Comparison of ENCODE assay signal across 10 cellular contexts in the genomic region with DNA sequence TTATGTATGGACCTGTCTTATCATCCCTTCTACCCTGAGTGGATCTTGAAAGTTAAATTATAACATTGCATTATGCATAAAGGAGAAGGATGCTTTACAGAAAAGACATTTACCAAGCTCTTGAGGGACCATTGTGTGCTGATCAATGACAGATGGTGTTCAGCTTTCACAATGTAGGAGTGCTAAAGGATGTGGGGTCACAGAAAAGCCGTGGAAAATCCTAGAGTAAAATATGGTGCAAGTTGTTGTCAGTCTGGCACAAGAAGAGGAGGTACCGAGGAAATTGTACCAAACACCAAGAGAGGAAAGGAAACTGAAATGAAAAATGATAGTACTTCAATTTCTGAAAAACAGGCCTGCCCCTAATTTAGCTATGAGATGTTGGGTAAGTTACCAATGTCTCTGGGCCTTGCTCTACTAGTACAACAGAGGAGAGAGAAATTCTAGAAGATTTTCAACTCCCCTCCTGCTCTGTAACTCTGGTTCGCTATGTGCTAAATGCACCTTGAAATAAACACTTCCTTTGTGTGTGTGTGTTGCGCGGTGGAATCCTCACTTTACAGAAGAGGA.
DNase-seq lines count a peak whose midpoint lies in the region; ATAC-seq and TF ChIP-seq lines count a peak whose summit lies in the region.
"Had no signal": no experiment of that assay in that cellular context is flagged by ENCODE, and none has a peak within 500 bp of the region (broad histone marks: within the 10 kb centered on the region; RNA-seq: fewer than 3 reads in every experiment).

No MANE protein-coding gene starts in this region.

- H3K36me3 ChIP-seq in Caco-2 (ENCODE audit: control insufficient read depth, insufficient read depth, low read length) (no peaks in the 10 kb centered on the region), tibial artery (no peaks in the 10 kb centered on the region)

- intact Hi-C loops in Caco-2 (cut with micrococcal nuclease; ENCODE audit: unreplicated experiment), result no loop called here
- intact Hi-C loops in dorsolateral prefrontal cortex (cut with DNase I), result loop anchor here (10.0 kb wide), 1 partner anchor 168 kb away; no protein-coding TSS in a partner anchor
- intact Hi-C loops in tibial artery (cut with DNase I; ENCODE audit: low total_unique reads), result no loop called here

- no peaks in the 10 kb centered on the region for H3K9me3 Mint-ChIP-seq in Caco-2 (ENCODE audit: unreplicated experiment)

- peak overlapping the region; percentile 15 for H3K27ac Mint-ChIP-seq in Caco-2 (ENCODE audit: unreplicated experiment)
- H3K27ac Mint-ChIP-seq: progenitor cell of endocrine pancreas had no signal

- H3K27ac ChIP-seq in dorsolateral prefrontal cortex (peak overlapping the region in 45 of 59 donors; percentile 2 to 92 (median 44)), tibial artery (no peak overlapping the region)

- no TSS peak for BruUV-seq in Caco-2 (replicated peaks; lab: Mats Ljungman, UMichigan)

- H3K27me3 ChIP-seq in Caco-2 (replicated peaks; ENCODE audit: control insufficient read depth, insufficient read depth, low read length) (no peaks in the 10 kb centered on the region), dorsolateral prefrontal cortex (no peaks in the 10 kb centered on the region), tibial artery (no peaks in the 10 kb centered on the region)

- H3K36me3 Mint-ChIP-seq in Caco-2 (ENCODE audit: insufficient read depth, unreplicated experiment), result peaks cover 5% of the 10 kb centered on the region

- H3K27me3 Mint-ChIP-seq in Caco-2 (ENCODE audit: insufficient read depth, unreplicated experiment), result no peaks in the 10 kb centered on the region
- H3K27me3 Mint-ChIP-seq: progenitor cell of endocrine pancreas had no signal

- H3K9me3 ChIP-seq in Caco-2 (no peaks in the 10 kb centered on the region), tibial artery (no peaks in the 10 kb centered on the region)

- TF ChIP-seq CTCF in Caco-2 (IDR thresholded peaks at IDR 0.05; ENCODE audit: insufficient read depth in 1 of 2, low read depth in 1 of 2, low read length in 1 of 2, severe bottlenecking in 1 of 2, unreplicated experiment in 1 of 2) (no peak), dorsolateral prefrontal cortex (IDR thresholded peaks at IDR 0.05 in 54 of 56, conservative IDR thresholded peaks at IDR 0.05 in 2 of 56; ENCODE audit: low read depth in 1 of 56, partially characterized antibody in 56 of 56) (no peak), tibial artery (IDR thresholded peaks at IDR 0.05) (no peak)

- CTCF ChIA-PET in Caco-2 (lab: Charles Lee), result no interaction called here

- peaks cover 22% of the 10 kb centered on the region for H3K4me1 ChIP-seq in Caco-2
- H3K4me1 ChIP-seq in tibial artery, result peaks cover 0 to 14% (median 2%) of the 10 kb centered on the region in 4 donors

- ATAC-seq in GM18909 (IDR thresholded peaks at IDR 0.05; ENCODE audit: poor library complexity, unreplicated experiment), result peak; percentile 65
- ATAC-seq in HG03354 (IDR thresholded peaks at IDR 0.05; ENCODE audit: poor library complexity, severe bottlenecking, unreplicated experiment), result peak; percentile 73
- no peak for ATAC-seq in GM18870 (IDR thresholded peaks at IDR 0.05; ENCODE audit: unreplicated experiment)
- no peak for ATAC-seq in GM18519 (IDR thresholded peaks at IDR 0.05; ENCODE audit: low FRiP score, unreplicated experiment)

- H3K4me3 ChIP-seq in Caco-2 (ENCODE audit: low read depth, low read length) (no peak overlapping the region), dorsolateral prefrontal cortex (no peak overlapping the region), tibial artery (no peak overlapping the region)

- no peak overlapping the region for H3K4me3 Mint-ChIP-seq in Caco-2 (ENCODE audit: unreplicated experiment)

- peaks cover 37% of the 10 kb centered on the region for H3K4me1 Mint-ChIP-seq in Caco-2 (ENCODE audit: low read depth, unreplicated experiment)

- POLR2A ChIA-PET in Caco-2 (lab: Charles Lee), result no interaction called here

- DNase-seq in Caco-2, result no peak
- DNase-seq in dorsolateral prefrontal cortex, result no peak
- DNase-seq in tibial artery, result no peak
- DNase-seq in DMS 273 (lab: John Stamatoyannopoulos, UW; ENCODE audit: unreplicated experiment), result no peak
- DNase-seq: NCI-H774 had no signal

Comparison
In these comparisons a context has a peak if more than half of its experiments do, and no peak if none do; other contexts are left out.
1. ATAC-seq: peak in GM18909 (single experiment) and HG03354 (single experiment); none in GM18870 (single experiment) and GM18519 (single experiment).
2. H3K27ac ChIP-seq: peak in dorsolateral prefrontal cortex (45 of 59); none in tibial artery (0 of 2).
3. intact Hi-C loops: an anchor here in dorsolateral prefrontal cortex (10.0 kb wide); none called in Caco-2 and tibial artery.